In the genomic region with DNA sequence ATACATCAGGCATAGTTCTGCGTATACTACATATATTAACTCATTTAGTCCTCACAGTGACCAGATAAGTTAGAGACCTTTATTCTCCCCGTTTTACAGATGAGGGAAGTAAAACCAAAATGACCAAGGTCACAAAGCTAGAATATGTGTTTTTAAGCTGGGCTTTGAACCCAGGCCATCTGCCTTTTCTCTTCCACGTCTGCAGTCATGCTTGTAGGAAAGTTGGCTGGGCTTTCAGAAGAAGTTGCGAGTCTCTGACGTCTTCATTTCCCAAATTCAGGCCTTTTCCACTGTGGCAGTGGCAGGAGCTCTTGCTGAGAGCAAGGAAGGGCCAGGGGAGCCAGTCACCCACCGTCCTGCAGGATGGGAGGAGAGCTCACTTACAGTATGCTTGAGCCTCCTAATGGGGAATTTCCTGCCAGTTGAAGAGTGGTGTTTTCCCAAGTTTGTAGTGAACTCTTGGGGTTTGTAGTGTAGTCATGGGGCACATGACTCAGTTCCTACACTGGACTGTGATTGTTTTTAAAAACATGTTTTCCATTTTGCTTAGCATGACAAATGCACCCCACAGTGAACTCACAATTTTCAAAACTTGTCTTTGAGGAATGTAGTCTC, we compare ENCODE assay signal across 8 cellular contexts. TPM values are rescaled to one million over a fixed set of nuclear protein-coding genes. Genes with fewer than 3 reads are reported as not detected.
DNase-seq lines count a peak whose midpoint lies in the region; ATAC-seq lines count a peak whose summit lies in the region.

No MANE protein-coding gene starts in this region.

- intact Hi-C loops in Right ventricle myocardium inferior (cut with DNase I) (no loop called here), cardiac septum (cut with DNase I) (no loop called here)

- peaks cover 3% of the 10 kb centered on the region for H3K9me3 Mint-ChIP-seq in stimulated activated memory B cell treated with anti-CD40 and anti-IgM and Interleukin-4, amounts not matched to agents 10 μg/mL and 1 μg/mL and 100 μg/mL, for 72 hours

- H3K27ac Mint-ChIP-seq in stimulated activated memory B cell treated with anti-CD40 and anti-IgM and Interleukin-4, amounts not matched to agents 10 μg/mL and 1 μg/mL and 100 μg/mL, for 72 hours: peak overlapping the region; percentile 78

- H3K4me3 Mint-ChIP-seq in stimulated activated memory B cell treated with anti-CD40 and anti-IgM and Interleukin-4, amounts not matched to agents 10 μg/mL and 1 μg/mL and 100 μg/mL, for 72 hours: no peak overlapping the region

- no peaks in the 10 kb centered on the region for H3K27me3 Mint-ChIP-seq in stimulated activated memory B cell treated with anti-CD40 and anti-IgM and Interleukin-4, amounts not matched to agents 10 μg/mL and 1 μg/mL and 100 μg/mL, for 72 hours

- H3K4me1 Mint-ChIP-seq in stimulated activated memory B cell treated with anti-CD40 and anti-IgM and Interleukin-4, amounts not matched to agents 10 μg/mL and 1 μg/mL and 100 μg/mL, for 72 hours: peaks cover 27% of the 10 kb centered on the region

- H3K36me3 Mint-ChIP-seq in stimulated activated memory B cell treated with anti-CD40 and anti-IgM and Interleukin-4, amounts not matched to agents 10 μg/mL and 1 μg/mL and 100 μg/mL, for 72 hours: peaks cover 49% of the 10 kb centered on the region

- peak; percentile 47 for ATAC-seq in Right ventricle myocardium inferior
- peak; percentile 71 for ATAC-seq in stimulated activated memory B cell treated with anti-CD40 and anti-IgM and Interleukin-4, amounts not matched to agents 10 μg/mL and 1 μg/mL and 100 μg/mL, for 72 hours

- no peak for DNase-seq in Right ventricle myocardium inferior (ENCODE audit: missing footprints)
- DNase-seq in cardiac septum (ENCODE audit: low spot score): no peak
- DNase-seq in amniotic epithelial cell (ENCODE audit: low read depth): peak; percentile 94
- peak; percentile 62 for DNase-seq in iPS-NIHi7 (ENCODE audit: extremely low spot score)
- no peak for DNase-seq in NCI-H2196 treated with DMSO at 0.1 percent for 48 hours (lab: John Stamatoyannopoulos, UW; ENCODE audit: unreplicated experiment)
- DNase-seq in NCI-H2029 treated with DMSO at 0.1 percent for 48 hours (lab: John Stamatoyannopoulos, UW): no peak
- DNase-seq in GOT3 (lab: John Stamatoyannopoulos, UW): no peak

RNA-seq across cellular contexts. Expression of a gene that starts 34.2 kb away (rescaled TPM):
- total RNA-seq in Right ventricle myocardium inferior (not detected), cardiac septum (not detected)

RNA-seq across cellular contexts. Expression of a gene that starts 51.0 kb away (rescaled TPM):
- total RNA-seq in Right ventricle myocardium inferior (12.3 TPM), cardiac septum (15.8 TPM)

RNA-seq across cellular contexts. Expression of a gene that starts 59.3 kb away (rescaled TPM):
- total RNA-seq in Right ventricle myocardium inferior (25.9 TPM), cardiac septum (19.2 TPM)

Comparison
In these comparisons a context has a peak if more than half of its experiments do, and no peak if none do; other contexts are left out.
1. DNase-seq: peak in amniotic epithelial cell (single experiment) and iPS-NIHi7 (single experiment); none in Right ventricle myocardium inferior (single experiment), cardiac septum (single experiment), NCI-H2196 treated with DMSO at 0.1 percent for 48 hours (single experiment), NCI-H2029 treated with DMSO at 0.1 percent for 48 hours (single experiment) and GOT3 (single experiment).